ENCODE assay signal across 8 cellular contexts in genomic region chr19:29811125-29812079, GRCh38.
DNase-seq lines count a peak whose midpoint lies in the region; ATAC-seq and TF ChIP-seq lines count a peak whose summit lies in the region.

Gene CCNE1 (plus strand): TSS chr19:29811991. CDS start chr19:29812556, 565 bp downstream.

- ATAC-seq in GM18907 (IDR thresholded peaks at IDR 0.05; ENCODE audit: unreplicated experiment) = peak; percentile 70
- peak; percentile 78 for ATAC-seq in HG03135 (IDR thresholded peaks at IDR 0.05; ENCODE audit: unreplicated experiment)

- DNase-seq in AG09309 (ENCODE audit: low read depth) (peak; percentile 13), NCI-H345 (lab: John Stamatoyannopoulos, UW) (peak; percentile 97), cerebellar cortex (ENCODE audit: low spot score) (peak; percentile 85), kidney glomerular epithelial cell (lab: John Stamatoyannopoulos, UW) (peak; percentile 41)
- peak; percentile 97 for DNase-seq in activated CD4-positive, CD25-positive, alpha-beta regulatory T cell treated with anti-CD3 and anti-CD28 coated beads, Interleukin-2, amount 50 U/mL, for 72 hours
- peak; percentile 98 for DNase-seq in stimulated activated CD4-positive, alpha-beta T cell treated with anti-CD3 and anti-CD28 coated beads, Interleukin-15, amount 100 ng/mL, for 24 hours

- TF ChIP-seq CTCF in AG09309 (IDR thresholded peaks at IDR 0.05; ENCODE audit: control insufficient read depth, insufficient read depth, low read depth, low read length, missing control alignments) = no peak

- H3K4me3 ChIP-seq in AG09309 (ENCODE audit: control insufficient read depth, low read depth, low read length) = peak within 1 kb of the TSS; percentile 38

Comparison
In these comparisons a context has a peak if more than half of its experiments do, and no peak if none do; other contexts are left out.
1. Peak in every context shown above with its lines: DNase-seq, ATAC-seq and H3K4me3 ChIP-seq.
2. DNase-seq: peak in every context shown above with its lines; median percentile 98 in stimulated activated CD4-positive, alpha-beta T cell treated with anti-CD3 and anti-CD28 coated beads, Interleukin-15, amount 100 ng/mL, for 24 hours; 97 in NCI-H345; 97 in activated CD4-positive, CD25-positive, alpha-beta regulatory T cell treated with anti-CD3 and anti-CD28 coated beads, Interleukin-2, amount 50 U/mL, for 72 hours; 85 in cerebellar cortex; 41 in kidney glomerular epithelial cell; 13 in AG09309.